Comparison of ENCODE assay signal across 12 cellular contexts in genomic region chr17:18966831-18967624, GRCh38. TPM values are rescaled to one million over a fixed set of nuclear protein-coding genes. Genes with fewer than 3 reads are reported as not detected.
DNase-seq lines count a peak whose midpoint lies in the region; ATAC-seq, FAIRE-seq and TF ChIP-seq lines count a peak whose summit lies in the region.
"Had no signal": no experiment of that assay in that cellular context is flagged by ENCODE, and none has a peak within 500 bp of the region (broad histone marks: within the 10 kb centered on the region; RNA-seq: fewer than 3 reads in every experiment).

No MANE protein-coding gene starts in this region.

- H4K20me1 ChIP-seq in OCI-LY7 (ENCODE audit: insufficient read depth, low read length) = no peaks in the 10 kb centered on the region

- no peak for FAIRE-seq in pancreas (lab: Jason Lieb, UNC)

- BruUV-seq in OCI-LY7 (replicated peaks; lab: Mats Ljungman, UMichigan) = no TSS peak

- POLR2A ChIA-PET in HEK293 (lab: Yijun Ruan, JAX) (no interaction called here), OCI-LY7 (lab: Charles Lee) (no interaction called here)

- no peak overlapping the region for H3K4me3 ChIP-seq in HEK293 (ENCODE audit: low read depth, low read length)
- no peak overlapping the region for H3K4me3 ChIP-seq in pancreas
- no peak overlapping the region for H3K4me3 ChIP-seq in coronary artery
- H3K4me3 ChIP-seq in OCI-LY7 (ENCODE audit: low read depth, low read length, poor library complexity, severe bottlenecking) = no peak overlapping the region

- DNase-seq in NCI-H510A (lab: John Stamatoyannopoulos, UW) = peak; percentile 52
- peak; percentile 14 for DNase-seq in fibroblast of the conjunctiva (ENCODE audit: low read depth)
- DNase-seq in pancreas = peak in 2 of 6 donors; percentile 41 to 61
- DNase-seq in stimulated activated CD8-positive, alpha-beta memory T cell treated with anti-CD3 and anti-CD28 coated beads, Interleukin-4, amount 100 ng/mL, for 48 hours = no peak
- no peak for DNase-seq in coronary artery (ENCODE audit: low spot score)
- DNase-seq in OCI-LY7 (ENCODE audit: low spot score) = no peak
- DNase-seq: EL; Karpas-422; left colon; stimulated activated naive CD8-positive, alpha-beta T cell treated with anti-CD3 and anti-CD28 coated beads, Interleukin-15, Interleukin-2, amounts not matched to agents 100 U/mL and 50 U/mL, for 24 hours; SW 1271 had no signal

- H3K27me3 ChIP-seq in pancreas = no peaks in the 10 kb centered on the region

- H3K36me3 ChIP-seq in HEK293 (ENCODE audit: control insufficient read depth in 2 of 2, insufficient read depth in 1 of 2, low read length in 2 of 2) (peaks cover 0 to 12% of the 10 kb centered on the region in 2 experiments; a peak in 1 of 3 replicates), pancreas (peaks cover 0 to 8% (median 0%) of the 10 kb centered on the region in 3 donors), OCI-LY7 (ENCODE audit: insufficient read depth, low read length) (no peaks in the 10 kb centered on the region)

- no peak overlapping the region for H2AFZ ChIP-seq in OCI-LY7 (ENCODE audit: low read length)

- intact Hi-C loops in pancreas (cut with DNase I) (no loop called here), OCI-LY7 (cut with micrococcal nuclease; ENCODE audit: unreplicated experiment) (no loop called here)

- H3K4me1 ChIP-seq in HEK293 (ENCODE audit: control insufficient read depth, insufficient read depth, low read length) (peaks cover 11% of the 10 kb centered on the region), pancreas (no peaks in the 10 kb centered on the region), OCI-LY7 (ENCODE audit: insufficient read depth, low read length, poor library complexity, severe bottlenecking) (no peaks in the 10 kb centered on the region)

- CTCF ChIA-PET in HEK293 (lab: Yijun Ruan, JAX) = no interaction called here
- CTCF ChIA-PET in OCI-LY7 (lab: Charles Lee; ENCODE audit: unreplicated experiment) = no interaction called here

- H3K9me3 ChIP-seq in HEK293 (ENCODE audit: control insufficient read depth, insufficient read depth, low read depth, low read length) = no peaks in the 10 kb centered on the region
- H3K9me3 ChIP-seq in pancreas = no peaks in the 10 kb centered on the region
- no peaks in the 10 kb centered on the region for H3K9me3 ChIP-seq in OCI-LY7 (ENCODE audit: low read length)

- peak in 3 of 4 donors; percentile 15 to 22 (median 18) for ATAC-seq in pancreas
- ATAC-seq: stimulated activated naive CD8-positive, alpha-beta T cell treated with anti-CD3 and anti-CD28 coated beads, Interleukin-15, Interleukin-2, amounts not matched to agents 100 U/mL and 50 U/mL, for 24 hours had no signal

- H3K9me2 ChIP-seq in OCI-LY7 (ENCODE audit: insufficient read depth, low read length) = no peaks in the 10 kb centered on the region

- TF ChIP-seq CTCF in HEK293 (tag by site-specific recombination; IDR thresholded peaks at IDR 0.05) (no peak), pancreas (IDR thresholded peaks at IDR 0.05) (no peak), coronary artery (IDR thresholded peaks at IDR 0.05) (no peak), OCI-LY7 (conservative IDR thresholded peaks at IDR 0.05; ENCODE audit: low read length) (no peak)

- 62 to 73% methylated on average over 19 of the region's 19 CpGs for WGBS in pancreas, 2 donors

- no peak overlapping the region for H3K27ac ChIP-seq in HEK293 (ENCODE audit: extremely low read depth, low read depth, low read length)
- H3K27ac ChIP-seq in pancreas = peak overlapping the region in 1 of 4 donors; percentile 34
- no peak overlapping the region for H3K27ac ChIP-seq in coronary artery
- H3K27ac ChIP-seq in OCI-LY7 (ENCODE audit: low read depth, low read length, poor library complexity, severe bottlenecking) = no peak overlapping the region

- H3K4me2 ChIP-seq in OCI-LY7 (ENCODE audit: low read length) = no peak overlapping the region

- H3K79me2 ChIP-seq in OCI-LY7 (ENCODE audit: insufficient read depth, low read depth, low read length) = no peaks in the 10 kb centered on the region

TF ChIP-seq in HEK293, 187 proteins besides CTCF, POLR2A, EP300 and RAD21 (continues in another document):
- TF ChIP-seq ZNF416 (tag by site-specific recombination; IDR thresholded peaks at IDR 0.05) (no peak), PRDM2 (tag by site-specific recombination; IDR thresholded peaks at IDR 0.05; ENCODE audit: borderline replicate concordance) (no peak), PRDM10 (tag by site-specific recombination; IDR thresholded peaks at IDR 0.05) (peak; percentile 56), GLI4 (tag by site-specific recombination; IDR thresholded peaks at IDR 0.05) (no peak), KLF17 (tag by site-specific recombination; IDR thresholded peaks at IDR 0.05) (peak; percentile 54; the same call in 1 of the 2 replicates)

RNA-seq across cellular contexts. Expression of gene SLC5A10, which starts 15.1 kb away (rescaled TPM):
- total RNA-seq in pancreas (not detected), OCI-LY7 (2022) (not detected in 2 replicates)
- under 1 TPM in 1 of 2 donors, not detected in 1; 0.02 TPM for polyA plus RNA-seq in pancreas
- total RNA-seq in OCI-LY7 (2014; rRNA removed; shearing (Covaris generic)) = not detected in 2 replicates

RNA-seq across cellular contexts. Expression of gene FAM83G, which starts 37.5 kb away (rescaled TPM):
- 10 to 100 TPM in 2 of 6 donors, 1 to 10 TPM in 4; 5.6 to 10.8 (median 7.5) TPM for total RNA-seq in pancreas
- 10 to 100 TPM; 10.4 to 12.9 TPM for polyA plus RNA-seq in pancreas
- total RNA-seq in OCI-LY7 (2014; rRNA removed; shearing (Covaris generic)) = 5.0 and 15.3 TPM in 2 replicates
- total RNA-seq in OCI-LY7 (2022) = 9.1 and 10.4 TPM in 2 replicates

Comparison
In these comparisons a context has a peak if more than half of its experiments do, and no peak if none do; other contexts are left out.
1. DNase-seq: peak in NCI-H510A (single experiment) and fibroblast of the conjunctiva (single experiment); none in stimulated activated CD8-positive, alpha-beta memory T cell treated with anti-CD3 and anti-CD28 coated beads, Interleukin-4, amount 100 ng/mL, for 48 hours (single experiment), coronary artery (single experiment) and OCI-LY7 (single experiment).